Comparison of ENCODE assay signal across 8 cellular contexts in genomic region chr22:24555496-24556253, GRCh38. TPM values are rescaled to one million over a fixed set of nuclear protein-coding genes. Genes with fewer than 3 reads are reported as not detected.
DNase-seq lines count a peak whose midpoint lies in the region; ATAC-seq and TF ChIP-seq lines count a peak whose summit lies in the region.

Gene SNRPD3 (plus strand): TSS chr22:24555999. CDS start chr22:24557675, 1,676 bp downstream.

- no peaks in the 10 kb centered on the region for H3K27me3 Mint-ChIP-seq in activated naive CD8-positive, alpha-beta T cell treated with anti-CD3 and anti-CD28 coated beads, Interleukin-2, amount 10 ng/mL, durations not matched to agents 7 days and 5 days
- H3K27me3 Mint-ChIP-seq in osteocyte (ENCODE audit: unreplicated experiment): no peaks in the 10 kb centered on the region

- intact Hi-C loops in head of caudate nucleus (cut with DNase I): loop anchor here (10.0 kb wide), 2 partner anchors 199 to 281 kb away; partner anchors contain the start of gene SPECC1L

- peak within 1 kb of the TSS; percentile 100 for H3K4me2 ChIP-seq in SU-DHL-6 (ENCODE audit: low read depth, low read length, poor library complexity, severe bottlenecking)

- H3K4me3 ChIP-seq in SU-DHL-6 (ENCODE audit: insufficient read depth, low read length, poor library complexity, severe bottlenecking) (peak within 1 kb of the TSS; percentile 97), thoracic aorta (peak within 1 kb of the TSS; percentile 77)

- DNase-seq in NCI-H1105 (lab: John Stamatoyannopoulos, UW) (peak; percentile 82), head of caudate nucleus (peak; percentile 88 to 98 (median 94)), osteocyte (ENCODE audit: extremely low spot score, unreplicated experiment) (peak; percentile 95), thoracic aorta (ENCODE audit: low spot score) (peak; percentile 80)
- peak; percentile 88 for DNase-seq in activated naive CD8-positive, alpha-beta T cell treated with anti-CD3 and anti-CD28 coated beads, Interleukin-2, amount 10 ng/mL, durations not matched to agents 7 days and 5 days

- H3K79me2 ChIP-seq in SU-DHL-6 (ENCODE audit: insufficient read depth, low read length): peaks cover 87% of the 10 kb centered on the region

- POLR2A ChIA-PET in activated naive CD8-positive, alpha-beta T cell treated with anti-CD3 and anti-CD28 coated beads, Interleukin-2, amount 10 ng/mL, durations not matched to agents 7 days and 5 days (lab: Charles Lee): interaction anchor here (0.6 to 2.2 kb wide), 15 partner anchors 9 to 662 kb away, joined by 3 to 10 read pairs (median 4); partner anchors contain the start of gene MIF

- peak within 1 kb of the TSS; percentile 96 for H2AFZ ChIP-seq in SU-DHL-6 (ENCODE audit: low read depth, low read length, severe bottlenecking)

- peaks cover 35% of the 10 kb centered on the region for H3K4me1 Mint-ChIP-seq in activated naive CD8-positive, alpha-beta T cell treated with anti-CD3 and anti-CD28 coated beads, Interleukin-2, amount 10 ng/mL, durations not matched to agents 7 days and 5 days
- peaks cover 46% of the 10 kb centered on the region for H3K4me1 Mint-ChIP-seq in osteocyte (ENCODE audit: unreplicated experiment)

- peaks cover 9% of the 10 kb centered on the region for H3K36me3 Mint-ChIP-seq in activated naive CD8-positive, alpha-beta T cell treated with anti-CD3 and anti-CD28 coated beads, Interleukin-2, amount 10 ng/mL, durations not matched to agents 7 days and 5 days
- peaks cover 11% of the 10 kb centered on the region for H3K36me3 Mint-ChIP-seq in osteocyte (ENCODE audit: unreplicated experiment)

- H3K9me3 Mint-ChIP-seq in activated naive CD8-positive, alpha-beta T cell treated with anti-CD3 and anti-CD28 coated beads, Interleukin-2, amount 10 ng/mL, durations not matched to agents 7 days and 5 days: no peaks in the 10 kb centered on the region
- no peaks in the 10 kb centered on the region for H3K9me3 Mint-ChIP-seq in osteocyte (ENCODE audit: unreplicated experiment)

- H3K27me3 ChIP-seq in SU-DHL-6 (ENCODE audit: low read length) (no peaks in the 10 kb centered on the region), thoracic aorta (replicated peaks; ENCODE audit: insufficient read depth) (no peaks in the 10 kb centered on the region)

- ATAC-seq in HG02623 (IDR thresholded peaks at IDR 0.05; ENCODE audit: unreplicated experiment) (peak; percentile 45), thoracic aorta (ENCODE audit: insufficient number of reproducible peaks, low FRiP score, low read depth) (peak; percentile 64)
- ATAC-seq in activated naive CD8-positive, alpha-beta T cell treated with anti-CD3 and anti-CD28 coated beads, Interleukin-2, amount 10 ng/mL, durations not matched to agents 7 days and 5 days (ENCODE audit: low read depth): peak; percentile 59

- peaks cover 5% of the 10 kb centered on the region; the same call in 1 of the 2 replicates for H4K20me1 ChIP-seq in SU-DHL-6 (ENCODE audit: low read depth, low read length)

- H3K36me3 ChIP-seq in SU-DHL-6 (ENCODE audit: low read length) (peaks cover 17% of the 10 kb centered on the region), thoracic aorta (peaks cover 15% of the 10 kb centered on the region)

- no peak for TF ChIP-seq CTCF in SU-DHL-6 (IDR thresholded peaks at IDR 0.05; ENCODE audit: insufficient read depth, low read length, poor library complexity, severe bottlenecking)
- peak; percentile 33 for TF ChIP-seq CTCF in osteocyte (IDR thresholded peaks at IDR 0.05)
- peak; percentile 41 for TF ChIP-seq CTCF in thoracic aorta (IDR thresholded peaks at IDR 0.05)

- peak within 1 kb of the TSS; percentile 94 for H3K27ac Mint-ChIP-seq in activated naive CD8-positive, alpha-beta T cell treated with anti-CD3 and anti-CD28 coated beads, Interleukin-2, amount 10 ng/mL, durations not matched to agents 7 days and 5 days
- peak within 1 kb of the TSS; percentile 99 for H3K27ac Mint-ChIP-seq in osteocyte (ENCODE audit: unreplicated experiment)

- H3K9me2 ChIP-seq in SU-DHL-6 (replicated peaks; ENCODE audit: insufficient read depth, low read length): no peaks in the 10 kb centered on the region

- H3K9ac ChIP-seq in SU-DHL-6 (ENCODE audit: low read length): peak within 1 kb of the TSS; percentile 99

- H3K9me3 ChIP-seq in SU-DHL-6 (ENCODE audit: insufficient read depth, low read length): no peaks in the 10 kb centered on the region
- no peaks in the 10 kb centered on the region for H3K9me3 ChIP-seq in thoracic aorta

- peak within 1 kb of the TSS; percentile 100 for H3K4me3 Mint-ChIP-seq in activated naive CD8-positive, alpha-beta T cell treated with anti-CD3 and anti-CD28 coated beads, Interleukin-2, amount 10 ng/mL, durations not matched to agents 7 days and 5 days
- H3K4me3 Mint-ChIP-seq in osteocyte (ENCODE audit: unreplicated experiment): peak within 1 kb of the TSS; percentile 97

- no peaks in the 10 kb centered on the region for H3F3A ChIP-seq in SU-DHL-6 (ENCODE audit: insufficient read depth)

- peaks cover 13 to 40% of the 10 kb centered on the region in 2 donors for H3K4me1 ChIP-seq in thoracic aorta (ENCODE audit: control insufficient read depth in 1 of 2, low read depth in 2 of 2)

- peak; percentile 74 for TF ChIP-seq POLR2A in GM10847 (IDR thresholded peaks at IDR 0.05; ENCODE audit: extremely low read depth, insufficient read length)

- H3K27ac ChIP-seq in SU-DHL-6 (ENCODE audit: low read depth, low read length): peak within 1 kb of the TSS; percentile 89
- H3K27ac ChIP-seq in thoracic aorta: peak within 1 kb of the TSS; percentile 96 to 99

RNA-seq across cellular contexts. Expression of gene SNRPD3, which starts in this region (rescaled TPM):
- 100 to 1,000 TPM; 108 to 110 TPM for total RNA-seq in activated naive CD8-positive, alpha-beta T cell treated with anti-CD3 and anti-CD28 coated beads, Interleukin-2, amount 10 ng/mL, durations not matched to agents 7 days and 5 days
- total RNA-seq in osteocyte (73.3 and 84.9 TPM in 2 replicates), thoracic aorta (100 to 1,000 TPM in 1 of 2 donors, 10 to 100 TPM in 1; 98.0 to 153 TPM)

Comparison
In these comparisons a context has a peak if more than half of its experiments do, and no peak if none do; other contexts are left out.
1. Peak in every context shown above with its lines: DNase-seq, ATAC-seq, H3K4me3 ChIP-seq and H3K27ac ChIP-seq.